9 cellular contexts compared by ENCODE assay signal in the genomic region with DNA sequence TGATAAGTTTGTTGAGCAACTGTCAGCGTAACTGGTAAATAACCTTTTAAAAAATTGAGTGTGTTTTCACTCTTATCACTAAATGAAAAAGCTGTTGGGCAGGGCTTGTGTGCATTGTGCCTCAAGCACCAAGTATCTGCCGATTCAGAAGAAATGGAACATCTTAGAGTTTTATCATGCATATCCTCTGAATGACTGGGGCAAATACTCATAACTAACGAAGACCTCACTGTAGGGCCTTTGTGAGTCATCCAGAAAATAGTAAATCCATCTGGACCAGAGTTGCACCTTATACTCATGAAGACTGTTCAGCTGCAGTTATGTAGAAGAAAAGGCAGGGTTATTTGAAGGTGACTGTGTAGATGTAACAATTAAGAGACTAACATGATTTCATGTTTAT.
DNase-seq lines count a peak whose midpoint lies in the region; ATAC-seq and TF ChIP-seq lines count a peak whose summit lies in the region.
"Had no signal": no experiment of that assay in that cellular context is flagged by ENCODE, and none has a peak within 500 bp of the region (broad histone marks: within the 10 kb centered on the region; RNA-seq: fewer than 3 reads in every experiment).

No MANE protein-coding gene starts in this region.

- TF ChIP-seq CTCF in BJ (IDR thresholded peaks at IDR 0.05; ENCODE audit: insufficient read depth, low read depth, low read length) (no peak), tibial artery (IDR thresholded peaks at IDR 0.05) (no peak)
- TF ChIP-seq CTCF in CD8-positive, alpha-beta T cell (IDR thresholded peaks at IDR 0.05) = no peak

- no peaks in the 10 kb centered on the region for H3K9me3 ChIP-seq in CD8-positive, alpha-beta T cell (ENCODE audit: low read length)
- H3K9me3 ChIP-seq in right cardiac atrium (ENCODE audit: control insufficient read depth, low read length) (no peaks in the 10 kb centered on the region), tibial artery (no peaks in the 10 kb centered on the region)
- H3K9me3 ChIP-seq: spleen had no signal

- peak; percentile 82 for ATAC-seq in GM18870 (IDR thresholded peaks at IDR 0.05; ENCODE audit: unreplicated experiment)
- ATAC-seq in HG03342 (IDR thresholded peaks at IDR 0.05; ENCODE audit: unreplicated experiment) = peak; percentile 83
- no peak for ATAC-seq in CD8-positive, alpha-beta T cell
- ATAC-seq in GM21367 (IDR thresholded peaks at IDR 0.05; ENCODE audit: unreplicated experiment) = no peak
- no peak for ATAC-seq in right cardiac atrium

- no peak overlapping the region for H3K27ac ChIP-seq in CD8-positive, alpha-beta T cell (ENCODE audit: low read depth, low read length)
- H3K27ac ChIP-seq in right cardiac atrium (ENCODE audit: low read length) (no peak overlapping the region), tibial artery (no peak overlapping the region)
- H3K27ac ChIP-seq: spleen had no signal

- H3K4me1 Mint-ChIP-seq in CD8-positive, alpha-beta T cell (ENCODE audit: low read depth) = no peaks in the 10 kb centered on the region

- H3K36me3 Mint-ChIP-seq in CD8-positive, alpha-beta T cell = peaks cover 24% of the 10 kb centered on the region

- DNase-seq in BJ (ENCODE audit: low read depth) (peak; percentile 25), dedifferentiated amniotic fluid mesenchymal stem cell (ENCODE audit: extremely low spot score) (peak; percentile 25), right cardiac atrium (no peak), tibial artery (no peak)
- no peak for DNase-seq in CD8-positive, alpha-beta T cell
- DNase-seq: spleen had no signal

- H3K27me3 Mint-ChIP-seq in CD8-positive, alpha-beta T cell (ENCODE audit: low read depth) = no peaks in the 10 kb centered on the region

- CTCF ChIA-PET in BJ (lab: Yijun Ruan, JAX) = interaction anchor here (0.6 kb wide), 1 partner anchor 292 kb away, joined by 3 read pairs; no protein-coding TSS in a partner anchor
- CTCF ChIA-PET in CD8-positive, alpha-beta T cell (lab: Charles Lee) = interaction anchor here (0.7 to 1.1 kb wide), 2 partner anchors 8 to 413 kb away, joined by 3 to 4 read pairs; no protein-coding TSS in a partner anchor

- no peak overlapping the region for H3K4me3 Mint-ChIP-seq in CD8-positive, alpha-beta T cell

- no peak overlapping the region for H3K27ac Mint-ChIP-seq in CD8-positive, alpha-beta T cell

- WGBS in right cardiac atrium = 77% methylated on average over 3 of the region's 3 CpGs

- H3K27me3 ChIP-seq in BJ (ENCODE audit: control insufficient read depth, insufficient read depth, low read length) (no peaks in the 10 kb centered on the region), right cardiac atrium (ENCODE audit: control insufficient read depth, insufficient read depth) (no peaks in the 10 kb centered on the region), tibial artery (no peaks in the 10 kb centered on the region)
- no peaks in the 10 kb centered on the region for H3K27me3 ChIP-seq in CD8-positive, alpha-beta T cell (ENCODE audit: insufficient read depth, low read length)
- H3K27me3 ChIP-seq: spleen had no signal

- intact Hi-C loops in CD8-positive, alpha-beta T cell (cut with DNase I, micrococcal nuclease) = no loop called here
- intact Hi-C loops in right cardiac atrium (cut with DNase I) (no loop called here), tibial artery (cut with DNase I; ENCODE audit: low total_unique reads) (no loop called here)

- H3K4me3 ChIP-seq in BJ (ENCODE audit: low read depth, low read length) = no peak overlapping the region
- H3K4me3 ChIP-seq in CD8-positive, alpha-beta T cell (ENCODE audit: low read depth, low read length) = no peak overlapping the region
- H3K4me3 ChIP-seq in right cardiac atrium (ENCODE audit: low read length) = no peak overlapping the region
- no peak overlapping the region for H3K4me3 ChIP-seq in tibial artery
- H3K4me3 ChIP-seq: spleen had no signal

- POLR2A ChIA-PET in BJ (lab: Charles Lee) = interaction anchor here (0.6 kb wide), 1 partner anchor 71 kb away, joined by 4 read pairs; no protein-coding TSS in a partner anchor
- POLR2A ChIA-PET in CD8-positive, alpha-beta T cell (lab: Charles Lee) = interaction anchor here (1.0 kb wide), 1 partner anchor 36 kb away, joined by 3 read pairs; no protein-coding TSS in a partner anchor

- no peaks in the 10 kb centered on the region for H3K9me3 Mint-ChIP-seq in CD8-positive, alpha-beta T cell

- no peaks in the 10 kb centered on the region; the same call in 1 of the 2 replicates for H3K36me3 ChIP-seq in BJ (ENCODE audit: control insufficient read depth, insufficient read depth, low read length)
- no peaks in the 10 kb centered on the region for H3K36me3 ChIP-seq in CD8-positive, alpha-beta T cell (ENCODE audit: insufficient read depth, low read length)
- no peaks in the 10 kb centered on the region for H3K36me3 ChIP-seq in tibial artery

- no peaks in the 10 kb centered on the region for H3K4me1 ChIP-seq in CD8-positive, alpha-beta T cell (ENCODE audit: insufficient read depth, low read length)
- H3K4me1 ChIP-seq in right cardiac atrium (ENCODE audit: control insufficient read depth, insufficient read depth, low read length) (peaks cover 2% of the 10 kb centered on the region), tibial artery (peaks cover 0 to 33% (median 10%) of the 10 kb centered on the region in 4 donors)
- H3K4me1 ChIP-seq: spleen had no signal

Comparison
In these comparisons a context has a peak if more than half of its experiments do, and no peak if none do; other contexts are left out.
1. DNase-seq: peak in BJ (single experiment) and dedifferentiated amniotic fluid mesenchymal stem cell (single experiment); none in CD8-positive, alpha-beta T cell (0 of 7), right cardiac atrium (0 of 3) and tibial artery (0 of 2).
2. ATAC-seq: peak in GM18870 (single experiment) and HG03342 (single experiment); none in CD8-positive, alpha-beta T cell (single experiment), GM21367 (single experiment) and right cardiac atrium (0 of 2).